ENCODE assay signal across 7 cellular contexts in the genomic region with DNA sequence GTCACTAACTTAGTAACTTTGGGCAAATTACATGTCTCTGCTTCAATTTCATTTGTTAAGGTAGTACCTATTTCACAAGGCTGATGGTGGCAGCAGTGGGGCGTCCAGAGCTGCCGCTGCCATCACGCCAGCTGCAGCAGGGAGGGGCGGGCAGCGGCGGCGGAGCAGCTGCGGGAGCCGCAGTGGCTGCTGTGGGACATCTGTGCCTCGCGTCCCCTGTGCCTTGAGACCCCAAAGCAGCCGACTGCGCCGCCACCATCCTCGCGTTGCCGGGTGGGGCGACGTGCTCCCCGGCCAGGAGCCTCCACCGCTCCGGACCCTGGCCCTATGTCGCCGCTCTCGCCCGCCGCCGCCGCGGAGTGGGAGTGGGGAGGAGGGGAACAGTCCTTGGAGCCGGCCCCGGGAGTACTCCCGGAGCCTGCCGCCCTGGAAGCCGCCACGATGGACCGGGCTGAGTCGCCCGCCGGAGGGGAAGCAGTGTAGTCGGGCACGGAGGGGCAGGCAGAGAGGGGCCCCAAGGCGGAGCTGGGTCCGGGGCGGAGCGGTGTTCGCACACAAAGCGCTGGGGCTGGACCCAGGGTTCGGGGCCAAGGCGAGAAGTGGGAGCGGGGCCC. TPM values are rescaled to one million over a fixed set of nuclear protein-coding genes. Genes with fewer than 3 reads are reported as not detected.
A peak's percentile ranks its signal among the peaks of the same experiment; 100 is the strongest.
DNase-seq lines count a peak whose midpoint lies in the region; ATAC-seq and TF ChIP-seq lines count a peak whose summit lies in the region.

No MANE protein-coding gene starts in this region.

- H2BK20ac ChIP-seq in IMR-90 (ENCODE audit: low read depth, low read length): no peak overlapping the region

- no peak overlapping the region for H2BK120ac ChIP-seq in IMR-90 (ENCODE audit: low read depth, low read length)

- H3K4ac ChIP-seq in IMR-90 (ENCODE audit: low read depth, low read length): peak overlapping the region; percentile 43; the same call in 1 of the 2 replicates

- dilution Hi-C loops in IMR-90 (cut with HindIII; ENCODE audit: low sequenced_read_pairs, unreplicated experiment): no loop called here

- H3K36me3 ChIP-seq in IMR-90 (ENCODE audit: control insufficient read depth, insufficient read depth, low read length) (no peaks in the 10 kb centered on the region), rectal smooth muscle tissue (ENCODE audit: control insufficient read depth, insufficient read depth, low read length) (no peaks in the 10 kb centered on the region)

- peak; percentile 78 for ATAC-seq in GM18868 (IDR thresholded peaks at IDR 0.05; ENCODE audit: unreplicated experiment)
- peak; percentile 83 for ATAC-seq in IMR-90 (ENCODE audit: low read depth)
- peak; percentile 85 to 95 (median 92) for ATAC-seq in T-cell (replicated peaks in 1 of 4)

- no peaks in the 10 kb centered on the region for H3K9me3 Mint-ChIP-seq in T-cell
- peaks cover 0 to 9% (median 0%) of the 10 kb centered on the region in 5 experiments for H3K9me3 Mint-ChIP-seq in brain

- 1% methylated on average over 20 of the region's 51 CpGs; no CpG with 5 or more reads in 1 of the 2 experiments for WGBS in IMR-90 (ENCODE audit: extremely low coverage in 2 of 2, insufficient read length in 1 of 2), 2 experiments

- H2AFZ ChIP-seq in IMR-90 (replicated peaks; ENCODE audit: low read length, poor library complexity): peak overlapping the region; percentile 96

- in situ Hi-C loops in IMR-90 (cut with MboI; ENCODE audit: low sequenced_read_pairs): no loop called here

- no peak for TF ChIP-seq RAD21 in IMR-90 (IDR thresholded peaks at IDR 0.05; ENCODE audit: low read length)

- no peaks in the 10 kb centered on the region for H3K9me1 ChIP-seq in IMR-90 (ENCODE audit: insufficient read depth, low read length)

- H3K23ac ChIP-seq in IMR-90 (ENCODE audit: low read depth, low read length): no peak overlapping the region

- no peaks in the 10 kb centered on the region for H3K27me3 ChIP-seq in IMR-90 (ENCODE audit: control insufficient read depth, insufficient read depth, low read length)
- H3K27me3 ChIP-seq in rectal smooth muscle tissue (ENCODE audit: control insufficient read depth, insufficient read depth, low read length): no peaks in the 10 kb centered on the region

- H3K9ac ChIP-seq in IMR-90 (ENCODE audit: low read depth, low read length) (peak overlapping the region; percentile 76), rectal smooth muscle tissue (ENCODE audit: low read length) (peak overlapping the region; percentile 62)

- 0 out of 2 replicates have a peak overlapping the region, but pooled peaks have one; percentile 17 for H3K56ac ChIP-seq in IMR-90 (ENCODE audit: extremely low read depth, insufficient read depth, low read length)

- no peak for TF ChIP-seq POLR2A in IMR-90 (IDR thresholded peaks at IDR 0.05; ENCODE audit: low read depth, low read length)

- H4K91ac ChIP-seq in IMR-90 (ENCODE audit: insufficient read depth, low read depth, low read length): peak overlapping the region; percentile 37

- no TSS peak for BruUV-seq in IMR-90 (replicated peaks; lab: Mats Ljungman, UMichigan)

- H3K4me3 ChIP-seq in IMR-90 (ENCODE audit: insufficient read depth, low read depth, low read length) (peak overlapping the region; percentile 83), rectal smooth muscle tissue (ENCODE audit: low read length) (peak overlapping the region; percentile 71)

- peak overlapping the region; percentile 16; the same call in 1 of the 2 replicates for H3K18ac ChIP-seq in IMR-90 (ENCODE audit: low read depth, low read length)

- H4K20me1 ChIP-seq in IMR-90 (ENCODE audit: insufficient read depth, low read length): no peaks in the 10 kb centered on the region

- peak overlapping the region; percentile 76 for H3K4me2 ChIP-seq in IMR-90 (ENCODE audit: low read depth, low read length)

- POLR2A ChIA-PET in IMR-90 (lab: Charles Lee; ENCODE audit: unreplicated experiment): no interaction called here
- POLR2A ChIA-PET in T-cell (lab: Charles Lee): no interaction called here

- H3K14ac ChIP-seq in IMR-90 (replicated peaks; ENCODE audit: low read depth, low read length): peak overlapping the region; percentile 32; the same call in 1 of the 2 replicates

- no peak overlapping the region for H2BK15ac ChIP-seq in IMR-90 (ENCODE audit: low read depth, low read length)

- H2AK9ac ChIP-seq in IMR-90 (replicated peaks; ENCODE audit: low read depth, low read length, poor library complexity): peak overlapping the region; percentile 55

- H3K27ac ChIP-seq in IMR-90 (ENCODE audit: insufficient read depth, low read length): peak overlapping the region; percentile 46
- peak overlapping the region; percentile 94 for H3K27ac ChIP-seq in rectal smooth muscle tissue (ENCODE audit: low read depth, low read length)

- H3K4me1 Mint-ChIP-seq in T-cell: peaks cover 7 to 12% (median 9%) of the 10 kb centered on the region in 3 donors
- peaks cover 9% of the 10 kb centered on the region for H3K4me1 Mint-ChIP-seq in brain

- H3K4me1 ChIP-seq in IMR-90 (ENCODE audit: control insufficient read depth, insufficient read depth, low read length) (no peaks in the 10 kb centered on the region; the same call in 1 of the 2 replicates), rectal smooth muscle tissue (ENCODE audit: control insufficient read depth, insufficient read depth, low read length) (peaks cover 6% of the 10 kb centered on the region)

- DNase-seq in IMR-90 (peak; percentile 10), T-cell (peak in 32 of 34 experiments; percentile 10 to 62 (median 41)), iPS DF 19.7 (ENCODE audit: low read depth, low spot score) (peak; percentile 30), NK-92 (lab: John Stamatoyannopoulos, UW; ENCODE audit: unreplicated experiment) (no peak)

- CTCF ChIA-PET in IMR-90 (lab: Yijun Ruan, JAX): interaction anchor here (0.5 to 1.5 kb wide), 6 partner anchors 15 to 181 kb away, joined by 3 to 5 read pairs (median 4); no protein-coding TSS in a partner anchor
- CTCF ChIA-PET in T-cell (lab: Charles Lee): interaction anchor here (0.8 to 4.4 kb wide), 5 partner anchors 13 to 407 kb away, joined by 3 to 19 read pairs (median 4); no protein-coding TSS in a partner anchor

- H4K8ac ChIP-seq in IMR-90 (ENCODE audit: low read depth in 2 of 2, low read length in 2 of 2): peak overlapping the region; percentile 54 to 69; a peak in 2 of 4 replicates

- H2AK5ac ChIP-seq in IMR-90 (ENCODE audit: low read depth, low read length): no peak overlapping the region

- H3K27me3 Mint-ChIP-seq in T-cell (no peaks in the 10 kb centered on the region), brain (peaks cover 3% of the 10 kb centered on the region)

- 0 out of 2 replicates have a peak, but pooled peaks have one; percentile 11 for TF ChIP-seq CTCF in IMR-90 (conservative IDR thresholded peaks at IDR 0.05; ENCODE audit: low read depth, low read length)
- TF ChIP-seq CTCF in brain (conservative IDR thresholded peaks at IDR 0.05): peak; percentile 38 to 66

- H3K9me3 ChIP-seq in IMR-90 (ENCODE audit: control insufficient read depth, insufficient read depth, low read length): no peaks in the 10 kb centered on the region

- intact Hi-C loops in IMR-90 (cut with micrococcal nuclease): no loop called here

- H3K27ac Mint-ChIP-seq in T-cell (peak overlapping the region; percentile 2 to 59), brain (peak overlapping the region in 4 of 5 experiments; percentile 5 to 64 (median 30))

- H3K36me3 Mint-ChIP-seq in T-cell (peaks cover 14% of the 10 kb centered on the region), brain (no peaks in the 10 kb centered on the region)

- no peaks in the 10 kb centered on the region for H3K79me1 ChIP-seq in IMR-90 (ENCODE audit: low read depth in 1 of 2, low read length in 2 of 2)

- H2BK5ac ChIP-seq in IMR-90 (ENCODE audit: low read depth, low read length, poor library complexity, severe bottlenecking): no peak overlapping the region

- H4K5ac ChIP-seq in IMR-90 (ENCODE audit: low read depth, low read length): no peak overlapping the region; the same call in 1 of the 2 replicates

- H3K4me3 Mint-ChIP-seq in T-cell (peak overlapping the region; percentile 77 to 88 (median 77)), brain (peak overlapping the region; percentile 80 to 85 (median 84))

TF ChIP-seq in IMR-90, 13 proteins besides CTCF, POLR2A, EP300 and RAD21:
- TF ChIP-seq BHLHE40 (IDR thresholded peaks at IDR 0.05; ENCODE audit: low read depth, low read length) (no peak), NFE2L2 (IDR thresholded peaks at IDR 0.05; ENCODE audit: low read depth, low read length) (no peak), RCOR1 (IDR thresholded peaks at IDR 0.05; ENCODE audit: insufficient replicate concordance, low read length) (no peak), CEBPB (IDR thresholded peaks at IDR 0.05; ENCODE audit: low read depth, low read length) (no peak), FOS (IDR thresholded peaks at IDR 0.05; ENCODE audit: low read depth, low read length) (no peak), MAFK (IDR thresholded peaks at IDR 0.05; ENCODE audit: low read depth, low read length) (no peak), MXI1 (IDR thresholded peaks at IDR 0.05; ENCODE audit: borderline replicate concordance, low read depth, low read length) (no peak), SMC3 (IDR thresholded peaks at IDR 0.05; ENCODE audit: low read depth, low read length) (no peak)
- TF ChIP-seq, protein P1, sequence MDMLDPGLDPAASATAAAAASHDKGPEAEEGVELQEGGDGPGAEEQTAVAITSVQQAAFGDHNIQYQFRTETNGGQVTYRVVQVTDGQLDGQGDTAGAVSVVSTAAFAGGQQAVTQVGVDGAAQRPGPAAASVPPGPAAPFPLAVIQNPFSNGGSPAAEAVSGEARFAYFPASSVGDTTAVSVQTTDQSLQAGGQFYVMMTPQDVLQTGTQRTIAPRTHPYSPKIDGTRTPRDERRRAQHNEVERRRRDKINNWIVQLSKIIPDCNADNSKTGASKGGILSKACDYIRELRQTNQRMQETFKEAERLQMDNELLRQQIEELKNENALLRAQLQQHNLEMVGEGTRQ (IDR thresholded peaks at IDR 0.05; ENCODE audit: low read depth, low read length): no peak
- TF ChIP-seq, protein P2, sequence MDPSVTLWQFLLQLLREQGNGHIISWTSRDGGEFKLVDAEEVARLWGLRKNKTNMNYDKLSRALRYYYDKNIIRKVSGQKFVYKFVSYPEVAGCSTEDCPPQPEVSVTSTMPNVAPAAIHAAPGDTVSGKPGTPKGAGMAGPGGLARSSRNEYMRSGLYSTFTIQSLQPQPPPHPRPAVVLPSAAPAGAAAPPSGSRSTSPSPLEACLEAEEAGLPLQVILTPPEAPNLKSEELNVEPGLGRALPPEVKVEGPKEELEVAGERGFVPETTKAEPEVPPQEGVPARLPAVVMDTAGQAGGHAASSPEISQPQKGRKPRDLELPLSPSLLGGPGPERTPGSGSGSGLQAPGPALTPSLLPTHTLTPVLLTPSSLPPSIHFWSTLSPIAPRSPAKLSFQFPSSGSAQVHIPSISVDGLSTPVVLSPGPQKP (IDR thresholded peaks at IDR 0.05; ENCODE audit: borderline replicate concordance, low read depth, low read length): no peak

RNA-seq across cellular contexts. Expression of gene A2M, which starts 51.4 kb away (rescaled TPM):
- total RNA-seq in IMR-90 (2012; rRNA removed): 0.56 and 1.1 TPM in 2 replicates
- polyA plus RNA-seq in IMR-90 (2012; rRNA removed): 3.2 and 3.6 TPM in 2 replicates
- 1.1 and 1.6 TPM in 2 replicates for polyA plus RNA-seq in IMR-90 (2012; cell fraction: cytosol; rRNA removed)
- 0.87 and 5.1 TPM in 2 replicates for polyA plus RNA-seq in IMR-90 (2012; cell fraction: nucleus; rRNA removed; ENCODE audit: low replicate concordance)
- 1 to 10 TPM in 3 of 5 donors, not detected in 2; 3.9 to 6.5 (median 4.9) TPM for total RNA-seq in T-cell
- polyA plus RNA-seq in brain (ENCODE audit: insufficient read depth, low read depth, low replicate concordance): 210 TPM
